In genomic region chr1:187622545-187622944, GRCh38 we compare ENCODE assay signal across 27 cellular contexts.
"Had no signal": no experiment of that assay in that cellular context is flagged by ENCODE, and none has a peak within 500 bp of the region (broad histone marks: within the 10 kb centered on the region; RNA-seq: fewer than 3 reads in every experiment).

No MANE protein-coding gene starts in this region.

- H3K4me3 ChIP-seq: esophagus muscularis mucosa, heart left ventricle, left ventricle myocardium inferior, lung, neural progenitor cell, right atrium auricular region, stomach, thyroid gland, upper lobe of left lung, vagina had no signal

- H2AFZ ChIP-seq: neural progenitor cell, parathyroid adenoma had no signal

- H3K27me3 Mint-ChIP-seq: activated CD4-positive, alpha-beta memory T cell treated with anti-CD3 and anti-CD28 coated beads, Interleukin-2, amount 10 ng/mL, durations not matched to agents 7 days and 5 days; activated CD4-positive, alpha-beta T cell treated with anti-CD3 and anti-CD28 coated beads, Interleukin-2, amount 10 ng/mL, durations not matched to agents 7 days and 5 days; activated naive CD4-positive, alpha-beta T cell treated with anti-CD3 and anti-CD28 coated beads, Interleukin-2, amount 10 ng/mL, durations not matched to agents 7 days and 5 days; activated T-cell treated with anti-CD3 and anti-CD28 coated beads, Interleukin-2, amount 50 U/mL, for 24 hours; stimulated activated naive B cell treated with anti-CD40 and anti-IgM and Interleukin-4, amounts not matched to agents 10 μg/mL and 1 μg/mL and 100 μg/mL, for 72 hours had no signal

- H3K36me3 Mint-ChIP-seq: activated naive CD4-positive, alpha-beta T cell treated with anti-CD3 and anti-CD28 coated beads, Interleukin-2, amount 10 ng/mL, durations not matched to agents 7 days and 5 days; neural progenitor cell; stimulated activated naive B cell treated with anti-CD40 and anti-IgM and Interleukin-4, amounts not matched to agents 10 μg/mL and 1 μg/mL and 100 μg/mL, for 72 hours had no signal

- H3K4me1 Mint-ChIP-seq: activated CD4-positive, alpha-beta memory T cell treated with anti-CD3 and anti-CD28 coated beads, Interleukin-2, amount 10 ng/mL, durations not matched to agents 7 days and 5 days; activated CD4-positive, alpha-beta T cell treated with anti-CD3 and anti-CD28 coated beads, Interleukin-2, amount 10 ng/mL, durations not matched to agents 7 days and 5 days; activated naive CD4-positive, alpha-beta T cell treated with anti-CD3 and anti-CD28 coated beads, Interleukin-2, amount 10 ng/mL, durations not matched to agents 7 days and 5 days; natural killer cell; stimulated activated naive B cell treated with anti-CD40 and anti-IgM and Interleukin-4, amounts not matched to agents 10 μg/mL and 1 μg/mL and 100 μg/mL, for 72 hours had no signal

- H3K9me3 ChIP-seq: esophagus muscularis mucosa, right atrium auricular region, stomach, thyroid gland, upper lobe of left lung, vagina had no signal

- H3K4me3 Mint-ChIP-seq: activated CD4-positive, alpha-beta memory T cell treated with anti-CD3 and anti-CD28 coated beads, Interleukin-2, amount 10 ng/mL, durations not matched to agents 7 days and 5 days; activated CD4-positive, alpha-beta T cell treated with anti-CD3 and anti-CD28 coated beads, Interleukin-2, amount 10 ng/mL, durations not matched to agents 7 days and 5 days; activated naive CD4-positive, alpha-beta T cell treated with anti-CD3 and anti-CD28 coated beads, Interleukin-2, amount 10 ng/mL, durations not matched to agents 7 days and 5 days; activated T-cell treated with anti-CD3 and anti-CD28 coated beads, Interleukin-2, amount 50 U/mL, for 24 hours; natural killer cell; neural progenitor cell; stimulated activated naive B cell treated with anti-CD40 and anti-IgM and Interleukin-4, amounts not matched to agents 10 μg/mL and 1 μg/mL and 100 μg/mL, for 72 hours had no signal

- H3K27me3 ChIP-seq: esophagus muscularis mucosa, foreskin keratinocyte, heart left ventricle, neural progenitor cell, right atrium auricular region, stomach, thyroid gland, upper lobe of left lung, vagina had no signal

- H3K4me1 ChIP-seq: esophagus muscularis mucosa, heart left ventricle, left ventricle myocardium inferior, parathyroid adenoma, right atrium auricular region, stomach, thyroid gland, upper lobe of left lung, vagina had no signal

- H3K27ac Mint-ChIP-seq: activated CD4-positive, alpha-beta memory T cell treated with anti-CD3 and anti-CD28 coated beads, Interleukin-2, amount 10 ng/mL, durations not matched to agents 7 days and 5 days; activated CD4-positive, alpha-beta T cell treated with anti-CD3 and anti-CD28 coated beads, Interleukin-2, amount 10 ng/mL, durations not matched to agents 7 days and 5 days; activated naive CD4-positive, alpha-beta T cell treated with anti-CD3 and anti-CD28 coated beads, Interleukin-2, amount 10 ng/mL, durations not matched to agents 7 days and 5 days; activated T-cell treated with anti-CD3 and anti-CD28 coated beads, Interleukin-2, amount 50 U/mL, for 24 hours; natural killer cell; neural progenitor cell; stimulated activated naive B cell treated with anti-CD40 and anti-IgM and Interleukin-4, amounts not matched to agents 10 μg/mL and 1 μg/mL and 100 μg/mL, for 72 hours had no signal

- H3K79me2 ChIP-seq: parathyroid adenoma had no signal

- H3K27ac ChIP-seq: esophagus muscularis mucosa, foreskin keratinocyte, heart left ventricle, left ventricle myocardium inferior, neural progenitor cell, parathyroid adenoma, right atrium auricular region, stomach, thyroid gland, upper lobe of left lung, vagina had no signal

- ATAC-seq: foreskin keratinocyte; heart left ventricle; natural killer cell; stimulated activated naive B cell treated with anti-CD40 and anti-IgM and Interleukin-4, amounts not matched to agents 10 μg/mL and 1 μg/mL and 100 μg/mL, for 72 hours had no signal

- H3K4me2 ChIP-seq: neural progenitor cell had no signal

- DNase-seq: activated CD4-positive, alpha-beta memory T cell treated with anti-CD3 and anti-CD28 coated beads, Interleukin-2, amount 10 ng/mL, durations not matched to agents 7 days and 5 days; activated CD4-positive, alpha-beta T cell treated with anti-CD3 and anti-CD28 coated beads, Interleukin-2, amount 10 ng/mL, durations not matched to agents 7 days and 5 days; activated CD4-positive, CD25-positive, alpha-beta regulatory T cell treated with anti-CD3 and anti-CD28 coated beads, Interleukin-2, amount 50 U/mL, for 72 hours; activated CD8-positive, alpha-beta memory T cell treated with anti-CD3 and anti-CD28 coated beads, Interleukin-2, amount 50 U/mL, for 48 hours; activated gamma-delta T cell; activated naive CD4-positive, alpha-beta T cell treated with anti-CD3 and anti-CD28 coated beads, Interleukin-2, amount 10 ng/mL, durations not matched to agents 7 days and 5 days; activated T-cell treated with anti-CD3 and anti-CD28 coated beads, Interleukin-2, amount 50 U/mL, for 24 hours; amniotic stem cell; heart left ventricle; hypothalamus; left ventricle myocardium inferior; mesendoderm; natural killer cell; occipital lobe; stimulated activated CD4-positive, alpha-beta T cell treated with anti-CD3 and anti-CD28 coated beads, Interleukin-15, amount 100 ng/mL, for 24 hours; stimulated activated CD4-positive, alpha-beta T cell treated with anti-CD3 and anti-CD28 coated beads, Interleukin-2, amount 100 ng/mL, for 24 hours; stimulated activated naive B cell treated with anti-CD40 and anti-IgM and Interleukin-4, amounts not matched to agents 10 μg/mL and 1 μg/mL and 100 μg/mL, for 72 hours; stomach; thyroid gland; upper lobe of left lung had no signal

- H3K9ac ChIP-seq: neural progenitor cell, parathyroid adenoma had no signal

- H3K36me3 ChIP-seq: esophagus muscularis mucosa, heart left ventricle, left ventricle myocardium inferior, neural progenitor cell, right atrium auricular region, stomach, thyroid gland, upper lobe of left lung, vagina had no signal
